ENCODE assay signal across 8 cellular contexts in the genomic region with DNA sequence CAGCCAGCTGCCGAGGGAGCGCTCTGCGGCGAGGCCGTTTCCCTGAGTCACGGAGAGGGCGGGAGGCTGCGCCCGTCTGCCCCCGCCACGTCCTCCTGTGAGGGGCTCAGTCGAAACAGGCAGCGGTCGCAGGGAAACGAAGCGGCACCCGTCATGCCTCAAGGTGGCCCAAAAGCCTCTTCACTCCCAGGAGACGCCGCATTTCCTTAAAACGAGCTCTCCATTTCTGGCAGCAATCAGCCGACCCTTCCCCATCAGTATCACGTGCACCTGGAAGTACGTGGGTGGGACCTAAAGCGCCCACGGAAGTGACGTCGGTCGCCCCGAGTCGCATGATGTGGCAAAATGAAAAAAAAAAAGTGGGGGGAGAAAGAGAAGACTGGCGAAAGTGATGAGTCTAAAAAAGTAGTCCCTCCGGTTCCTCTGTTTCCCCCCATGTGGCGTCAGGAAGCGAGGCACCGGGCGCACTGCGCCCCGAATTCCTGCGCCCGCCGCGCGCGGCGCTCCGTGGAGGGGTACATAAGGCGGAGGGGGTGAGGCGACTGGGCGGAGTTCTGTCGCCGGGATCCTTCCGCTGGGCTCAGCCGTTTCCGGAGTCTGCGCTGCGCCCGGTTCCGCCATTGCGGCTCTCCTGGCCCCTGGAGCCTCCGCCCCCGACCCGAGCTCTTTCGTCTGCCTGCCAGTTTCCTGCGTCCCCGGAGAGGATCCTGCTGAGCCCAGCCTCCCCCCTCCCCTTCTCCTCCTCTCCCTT. TPM values are rescaled to one million over a fixed set of nuclear protein-coding genes. Genes with fewer than 3 reads are reported as not detected.
A peak's percentile ranks its signal among the peaks of the same experiment; 100 is the strongest.
DNase-seq lines count a peak whose midpoint lies in the region; ATAC-seq, FAIRE-seq and TF ChIP-seq lines count a peak whose summit lies in the region.

Gene CLTC (plus strand): TSS at position 583 of the 751 bp plus-strand sequence. CDS start 237 bp downstream, outside the sequence.

- peak within 1 kb of the TSS; percentile 72 for H3K4ac ChIP-seq in H1 (replicated peaks; ENCODE audit: insufficient read length, low read depth, low read length)

- peaks cover 42 to 46% of the 10 kb centered on the region in 2 experiments for H3K79me2 ChIP-seq in H1 (ENCODE audit: control insufficient read depth in 1 of 2, insufficient read depth in 2 of 2, low read length in 2 of 2)

- peaks cover 0 to 2% (median 0%) of the 10 kb centered on the region in 4 experiments; a peak in 1 of 7 replicates for H3K4me1 ChIP-seq in H1 (replicated peaks in 1 of 4; ENCODE audit: control insufficient read depth in 3 of 4, insufficient read depth in 4 of 4, low read length in 3 of 4)

- POLR2A ChIA-PET in H1 (lab: Charles Lee; ENCODE audit: partially characterized antibody), result interaction anchor here (0.6 to 4.1 kb wide), 26 partner anchors 9 to 950 kb away, joined by 3 to 25 read pairs (median 4); partner anchors contain the start of genes DHX40, PRR11, PTRH2 and RNFT1

- TF ChIP-seq EP300 in H1 (IDR thresholded peaks at IDR 0.05; ENCODE audit: borderline replicate concordance in 1 of 2, low read depth in 2 of 2, low read length in 2 of 2), result peak; percentile 68 to 93

- CTCF ChIA-PET in H1 (lab: Charles Lee; ENCODE audit: partially characterized antibody), result interaction anchor here (2.8 kb wide), 1 partner anchor 12 kb away, joined by 15 read pairs; no protein-coding TSS in a partner anchor

- peak within 1 kb of the TSS; percentile 98 for H4K8ac ChIP-seq in H1 (ENCODE audit: extremely low read depth, insufficient read depth, low read length)

- peaks cover 0 to 5% of the 10 kb centered on the region in 2 experiments for H4K20me1 ChIP-seq in H1 (replicated peaks in 1 of 2; ENCODE audit: control insufficient read depth in 1 of 2, insufficient read depth in 2 of 2, low read length in 2 of 2)

- peak within 1 kb of the TSS; percentile 91 for H3K4me3 Mint-ChIP-seq in memory B cell

- peak; percentile 93 to 100 for TF ChIP-seq POLR2A in H1 (IDR thresholded peaks at IDR 0.05; ENCODE audit: control extremely low read depth in 1 of 2, low read depth in 2 of 2, low read length in 2 of 2)

- H3K23me2 ChIP-seq in H1 (ENCODE audit: low read depth, low read length), result peaks cover 4% of the 10 kb centered on the region; the same call in 1 of the 2 replicates

- no peaks in the 10 kb centered on the region for H3K9me3 Mint-ChIP-seq in memory B cell

- no peaks in the 10 kb centered on the region for H3K9me3 ChIP-seq in H1 (ENCODE audit: insufficient read depth in 2 of 2, low read depth in 1 of 2, low read length in 1 of 2)

- H3K79me1 ChIP-seq in H1 (ENCODE audit: low read depth, low read length), result no peaks in the 10 kb centered on the region

- no peak within 1 kb of the TSS for H2BK20ac ChIP-seq in H1 (ENCODE audit: low read length)

- TF ChIP-seq CTCF in H1 (IDR thresholded peaks at IDR 0.05; ENCODE audit: control extremely low read depth in 1 of 3, insufficient read depth in 1 of 3, low read depth in 1 of 3, low read length in 3 of 3), result no peak

- peak within 1 kb of the TSS; percentile 87; the same call in 1 of the 2 replicates for H2AFZ ChIP-seq in H1 (ENCODE audit: low read length)

- no peak within 1 kb of the TSS for H3K14ac ChIP-seq in H1 (ENCODE audit: insufficient read length)

- H2BK15ac ChIP-seq in H1 (ENCODE audit: low read length), result peak within 1 kb of the TSS; percentile 76; the same call in 1 of the 2 replicates

- WGBS in H1 (ENCODE audit: extremely low coverage in 1 of 2, insufficient coverage in 1 of 2, insufficient read length in 1 of 2, insufficient replicate concordance in 2 of 2, low coverage in 1 of 2, low lambda C conversion rate in 2 of 2, missing lambda C conversion rate in 1 of 2), 2 experiments, result 1% methylated on average over 51 of the region's 65 CpGs; no CpG with 5 or more reads in 1 of the 2 experiments

- peak within 1 kb of the TSS; percentile 98 for H3K27ac ChIP-seq in H1 (ENCODE audit: low read depth, low read length)

- no peak for FAIRE-seq in H1 (lab: Jason Lieb, UNC)

- peak within 1 kb of the TSS; percentile 95 for H4K91ac ChIP-seq in H1 (replicated peaks; ENCODE audit: insufficient read length, low read length)

- no peaks in the 10 kb centered on the region for H3K36me3 Mint-ChIP-seq in memory B cell

- H2BK120ac ChIP-seq in H1 (replicated peaks; ENCODE audit: low read depth, low read length), result peak within 1 kb of the TSS; percentile 81

- peaks cover 21% of the 10 kb centered on the region for H3K4me1 Mint-ChIP-seq in memory B cell

- peak within 1 kb of the TSS; percentile 84 to 98 (median 92) for H3K9ac ChIP-seq in H1 (replicated peaks in 1 of 4; ENCODE audit: extremely low read depth in 1 of 4, low read depth in 3 of 4, low read length in 3 of 4)

- H3K56ac ChIP-seq in H1 (replicated peaks; ENCODE audit: insufficient read length, low read depth, low read length), result peak within 1 kb of the TSS; percentile 95

- ATAC-seq in GM21360 (IDR thresholded peaks at IDR 0.05; ENCODE audit: unreplicated experiment) (peak; percentile 64), memory B cell (ENCODE audit: low read depth) (peak; percentile 81)

- no peak within 1 kb of the TSS for H2AK5ac ChIP-seq in H1 (ENCODE audit: low read depth, low read length)

- peak within 1 kb of the TSS; percentile 87 to 88 for H3K4me2 ChIP-seq in H1 (ENCODE audit: insufficient read depth in 1 of 2, low read depth in 2 of 2, low read length in 2 of 2)

- peak within 1 kb of the TSS; percentile 97 for H3K27ac Mint-ChIP-seq in memory B cell

- TF ChIP-seq RAD21 in H1 (IDR thresholded peaks at IDR 0.05 in 1 of 2, conservative IDR thresholded peaks at IDR 0.05 in 1 of 2; ENCODE audit: low read depth in 2 of 2, low read length in 2 of 2), result no peak

- peak within 1 kb of the TSS; percentile 99 for H3K18ac ChIP-seq in H1 (ENCODE audit: extremely low read depth, low read length)

- DNase-seq in COLO668 (lab: John Stamatoyannopoulos, UW; ENCODE audit: unreplicated experiment) (peak; percentile 92), HT1080 (ENCODE audit: low read depth) (peak; percentile 90), NOMO-1 treated with DMSO at 0.1 percent for 48 hours (lab: John Stamatoyannopoulos, UW; ENCODE audit: unreplicated experiment) (peak; percentile 96), H1 (ENCODE audit: low read depth in 1 of 2, low spot score in 2 of 2) (peak; percentile 76 to 94), memory B cell (ENCODE audit: low spot score in 2 of 2) (peak; percentile 91 to 93)
- peak; percentile 84 to 91 (median 87) for DNase-seq in activated CD8-positive, alpha-beta memory T cell treated with anti-CD3 and anti-CD28 coated beads for 48 hours (ENCODE audit: low read depth in 2 of 3, low spot score in 2 of 3)
- DNase-seq in stimulated activated CD8-positive, alpha-beta memory T cell treated with anti-CD3 and anti-CD28 coated beads, Interleukin-12 subunit alpha, Interleukin-12 subunit beta, amount 100 ng/mL, for 24 hours (ENCODE audit: extremely low read depth), result peak; percentile 82

- H2BK12ac ChIP-seq in H1 (ENCODE audit: low read depth, low read length), result peak within 1 kb of the TSS; percentile 89

- no peaks in the 10 kb centered on the region for H3K27me3 ChIP-seq in H1 (replicated peaks in 1 of 4; ENCODE audit: control insufficient read depth in 3 of 4, extremely low read depth in 1 of 4, insufficient read depth in 3 of 4, low read length in 3 of 4)

- H3K23ac ChIP-seq in H1 (ENCODE audit: insufficient read length), result no peak within 1 kb of the TSS

- H3K27me3 Mint-ChIP-seq in memory B cell, result no peaks in the 10 kb centered on the region

- peak within 1 kb of the TSS; percentile 51 to 94 (median 80) for H3K4me3 ChIP-seq in H1 (ENCODE audit: extremely low read depth in 1 of 4, insufficient read depth in 2 of 4, low read depth in 3 of 4, low read length in 4 of 4)

- peak within 1 kb of the TSS; percentile 99 for H2BK5ac ChIP-seq in H1 (ENCODE audit: low read depth, low read length)

- H4K5ac ChIP-seq in H1 (ENCODE audit: insufficient read length, low read depth, low read length), result peak within 1 kb of the TSS; percentile 96

- H3K36me3 ChIP-seq in H1 (ENCODE audit: control insufficient read depth in 2 of 4, insufficient read depth in 4 of 4, low read length in 3 of 4), result no peaks in the 10 kb centered on the region

TF ChIP-seq in H1, 55 proteins besides CTCF, POLR2A, EP300 and RAD21 (continues in another document):
- TF ChIP-seq SIX5 (IDR thresholded peaks at IDR 0.05; ENCODE audit: low read depth, low read length), result no peak
- TF ChIP-seq BACH1 (IDR thresholded peaks at IDR 0.05; ENCODE audit: low read length), result peak; percentile 86
- TF ChIP-seq SP4 (IDR thresholded peaks at IDR 0.05; ENCODE audit: low read length), result peak; percentile 93
- TF ChIP-seq GTF2F1 (IDR thresholded peaks at IDR 0.05; ENCODE audit: borderline replicate concordance, low read depth, low read length), result peak; percentile 42; the same call in 1 of the 2 replicates
- peak; percentile 84 for TF ChIP-seq GABPA (IDR thresholded peaks at IDR 0.05; ENCODE audit: borderline replicate concordance, insufficient read depth, low read length)
- TF ChIP-seq MAX (IDR thresholded peaks at IDR 0.05), result peak; percentile 62
- peak; percentile 91 for TF ChIP-seq CREB1 (IDR thresholded peaks at IDR 0.05)
- TF ChIP-seq TBP (IDR thresholded peaks at IDR 0.05; ENCODE audit: low read depth, low read length), result peak; percentile 94
- peak; percentile 43; the same call in 1 of the 2 replicates for TF ChIP-seq ATF3 (IDR thresholded peaks at IDR 0.05; ENCODE audit: insufficient read depth, low read depth, low read length)

RNA-seq across cellular contexts. Expression of gene CLTC, which starts in this region (rescaled TPM):
- total RNA-seq in HT1080 (2014; rRNA removed; shearing (Covaris generic)), result 89.5 and 101 TPM in 2 replicates
- 81.8 and 87.0 TPM in 2 replicates for polyA plus RNA-seq in HT1080 (2015; cell fraction: cytosol; rRNA removed)
- 379 and 397 TPM in 2 replicates for polyA plus RNA-seq in HT1080 (2015; cell fraction: nucleus; rRNA removed)
- 279 and 283 TPM in 2 replicates for total RNA-seq in H1 (2021; fragmentation: NEBNext Ultra II Directional; extraction: Animal tissue kit (Norgen Biotek cat#: 25700))
- polyA plus RNA-seq in H1 (2011; rRNA removed), result 93.0 and 175 TPM in 2 replicates
- polyA plus RNA-seq in H1 (2011; cell fraction: cytosol; rRNA removed), result 139 TPM
- 116 TPM for polyA plus RNA-seq in H1 (2011; cell fraction: nucleus; rRNA removed)
- 144 to 233 TPM (median 173 TPM) in 4 replicates for polyA plus RNA-seq in H1 (2012, experiment 1 of 2)
- polyA plus RNA-seq in H1 (2012, experiment 2 of 2), result 7.7 TPM
- 121 TPM for polyA plus RNA-seq in H1 (2013, experiment 1 of 2)
- 109 TPM for polyA plus RNA-seq in H1 (2013, experiment 2 of 2)
- polyA minus RNA-seq in H1 (2011; rRNA and poly(A)+ RNA removed), result 499 and 773 TPM in 2 replicates
- 240 TPM for polyA minus RNA-seq in H1 (2011; cell fraction: cytosol; rRNA and poly(A)+ RNA removed)
- 257 TPM for polyA minus RNA-seq in H1 (2011; cell fraction: nucleus; rRNA and poly(A)+ RNA removed)

Comparison
In these comparisons a context has a peak if more than half of its experiments do, and no peak if none do; other contexts are left out.
1. Peak in every context shown above with its lines: DNase-seq, ATAC-seq, H3K4me3 ChIP-seq and H3K27ac ChIP-seq.